In the genomic region with DNA sequence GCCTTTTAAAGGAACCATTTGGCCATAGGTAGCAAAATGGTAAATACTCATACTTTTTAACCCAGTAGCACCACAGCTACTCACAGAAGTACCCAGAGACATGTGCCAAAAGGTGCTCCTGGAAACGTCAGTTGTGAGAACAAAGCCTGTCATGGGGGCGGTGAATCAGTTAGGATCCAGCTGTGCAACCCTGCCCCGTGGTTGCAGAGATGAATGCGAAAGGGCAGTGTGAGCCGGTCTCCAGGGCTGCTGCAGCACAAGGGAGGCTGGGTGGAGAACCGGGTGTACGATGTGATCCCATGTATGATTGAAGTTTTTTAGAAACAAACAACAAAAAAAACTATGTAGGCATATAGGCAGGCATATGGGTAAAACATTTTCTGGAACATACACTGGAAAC, we compare ENCODE assay signal across 27 cellular contexts. TPM values are rescaled to one million over a fixed set of nuclear protein-coding genes. Genes with fewer than 3 reads are reported as not detected.
"Had no signal": no experiment of that assay in that cellular context is flagged by ENCODE, and none has a peak within 500 bp of the region (broad histone marks: within the 10 kb centered on the region; RNA-seq: fewer than 3 reads in every experiment).

No MANE protein-coding gene starts in this region.

- H3K9me3 Mint-ChIP-seq: activated CD4-positive, alpha-beta T cell treated with anti-CD3 and anti-CD28 coated beads, Interleukin-2, amount 10 ng/mL, durations not matched to agents 24 days and 14 days; activated naive CD8-positive, alpha-beta T cell treated with anti-CD3 and anti-CD28 coated beads for 36 hours; naive thymus-derived CD4-positive, alpha-beta T cell; neural crest cell had no signal

- H3K4me1 ChIP-seq: esophagus squamous epithelium, gastroesophageal sphincter, lower lobe of right lung, spleen, upper lobe of right lung had no signal

- H3K4me3 ChIP-seq: esophagus squamous epithelium, gastroesophageal sphincter, lower lobe of right lung, spleen, thoracic aorta, upper lobe of right lung had no signal

- H3K36me3 Mint-ChIP-seq: activated naive CD8-positive, alpha-beta T cell treated with anti-CD3 and anti-CD28 coated beads for 36 hours; naive thymus-derived CD4-positive, alpha-beta T cell had no signal

- H3K4me1 Mint-ChIP-seq: activated CD4-positive, alpha-beta T cell treated with anti-CD3 and anti-CD28 coated beads, Interleukin-2, amount 10 ng/mL, durations not matched to agents 24 days and 14 days; activated naive CD8-positive, alpha-beta T cell treated with anti-CD3 and anti-CD28 coated beads for 36 hours; naive thymus-derived CD4-positive, alpha-beta T cell had no signal

- H3K36me3 ChIP-seq: esophagus squamous epithelium, gastroesophageal sphincter, lower lobe of right lung, thoracic aorta, upper lobe of right lung had no signal

- H3K27me3 ChIP-seq: esophagus squamous epithelium, gastroesophageal sphincter, spleen, upper lobe of right lung had no signal

- H3K27ac Mint-ChIP-seq: activated CD4-positive, alpha-beta T cell treated with anti-CD3 and anti-CD28 coated beads, Interleukin-2, amount 10 ng/mL, durations not matched to agents 24 days and 14 days; activated CD8-positive, alpha-beta T cell treated with anti-CD3 and anti-CD28 coated beads, Interleukin-2, amount 10 ng/mL, durations not matched to agents 7 days and 5 days; activated naive CD8-positive, alpha-beta T cell treated with anti-CD3 and anti-CD28 coated beads for 36 hours; naive thymus-derived CD4-positive, alpha-beta T cell had no signal

- H3K27me3 Mint-ChIP-seq: activated CD4-positive, alpha-beta T cell treated with anti-CD3 and anti-CD28 coated beads, Interleukin-2, amount 10 ng/mL, durations not matched to agents 24 days and 14 days; activated naive CD8-positive, alpha-beta T cell treated with anti-CD3 and anti-CD28 coated beads for 36 hours; naive thymus-derived CD4-positive, alpha-beta T cell had no signal

- H3K4me3 Mint-ChIP-seq: activated CD4-positive, alpha-beta T cell treated with anti-CD3 and anti-CD28 coated beads, Interleukin-2, amount 10 ng/mL, durations not matched to agents 24 days and 14 days; activated CD8-positive, alpha-beta T cell treated with anti-CD3 and anti-CD28 coated beads, Interleukin-2, amount 10 ng/mL, durations not matched to agents 7 days and 5 days; activated naive CD8-positive, alpha-beta T cell treated with anti-CD3 and anti-CD28 coated beads for 36 hours; naive thymus-derived CD4-positive, alpha-beta T cell; neural crest cell had no signal

- DNase-seq: activated CD4-positive, alpha-beta T cell treated with anti-CD3 and anti-CD28 coated beads, Interleukin-2, amount 10 ng/mL, durations not matched to agents 24 days and 14 days; activated CD8-positive, alpha-beta T cell treated with anti-CD3 and anti-CD28 coated beads, Interleukin-2, amount 10 ng/mL, durations not matched to agents 7 days and 5 days; activated naive CD4-positive, alpha-beta T cell treated with Interleukin-2 at 50 U/mL for 16 hours; activated naive CD8-positive, alpha-beta T cell treated with anti-CD3 and anti-CD28 coated beads for 36 hours; activated T-cell treated with anti-CD3 and anti-CD28 coated beads, Interleukin-2, amount 50 U/mL, for 48 hours; esophagus squamous epithelium; lower lobe of right lung; mesendoderm; naive thymus-derived CD4-positive, alpha-beta T cell; SK-N-SH; spleen; stimulated activated CD4-positive, alpha-beta T cell treated with anti-CD3 and anti-CD28 coated beads, Interleukin-4, amount 100 ng/mL, for 1 hour; stimulated activated naive CD4-positive, alpha-beta T cell treated with Interleukin-2 at 50 U/mL for 16 hours; upper lobe of right lung had no signal

- H3K9me3 ChIP-seq: esophagus squamous epithelium, gastroesophageal sphincter, lower lobe of right lung, SK-N-SH, spleen, thoracic aorta, upper lobe of right lung had no signal

RNA-seq across cellular contexts. Expression of gene LRRC18, which starts 1.3 kb away (rescaled TPM):
- total RNA-seq: activated CD4-positive, alpha-beta T cell treated with anti-CD3 and anti-CD28 coated beads, Interleukin-2, amount 10 ng/mL, durations not matched to agents 24 days and 14 days; activated naive CD8-positive, alpha-beta T cell treated with anti-CD3 and anti-CD28 coated beads for 36 hours; astrocyte; cardiac septum; chondrocyte; dermis microvascular lymphatic vessel endothelial cell; gastroesophageal sphincter; kidney epithelial cell; left lobe of liver; naive thymus-derived CD4-positive, alpha-beta T cell; neural crest cell; omental fat pad; posterior vena cava; renal cortical epithelial cell; spleen; T-helper 2 cell treated with Interferon-gamma antibody and Interleukin-4, amounts not matched to agents 100 ng/mL and 5 ng/mL, for 36 hours; thoracic aorta had no signal
